ENCODE assay signal across 19 cellular contexts in genomic region chr5:144202725-144203124, GRCh38. TPM values are rescaled to one million over a fixed set of nuclear protein-coding genes. Genes with fewer than 3 reads are reported as not detected.
DNase-seq lines count a peak whose midpoint lies in the region; ATAC-seq and TF ChIP-seq lines count a peak whose summit lies in the region.
"Had no signal": no experiment of that assay in that cellular context is flagged by ENCODE, and none has a peak within 500 bp of the region (broad histone marks: within the 10 kb centered on the region; RNA-seq: fewer than 3 reads in every experiment).

No MANE protein-coding gene starts in this region.

- peak; percentile 28 for DNase-seq in activated CD4-positive, alpha-beta T cell treated with anti-CD3 and anti-CD28 coated beads for 36 hours
- no peak for DNase-seq in activated CD4-positive, alpha-beta T cell treated with anti-CD3 and anti-CD28 coated beads for 1 hour
- DNase-seq in MV-4-11 (lab: John Stamatoyannopoulos, UW) (peak; percentile 9), glomerular visceral epithelial cell (ENCODE audit: extremely low spot score) (no peak), iPS-NIHi11 (ENCODE audit: low spot score) (no peak)
- DNase-seq: BE2C; CD4-positive, CD25-positive, alpha-beta regulatory T cell; EL; GF-D8; H9; HFFc6; MM.1S; NCI-H1694; NCI-H2171 treated with DMSO at 0.1 percent for 48 hours; NCI-H524 treated with DMSO at 0.1 percent for 48 hours; NCI-H82; Right ventricle myocardium superior had no signal

- peaks cover 17% of the 10 kb centered on the region for H3K4me1 Mint-ChIP-seq in activated CD4-positive, alpha-beta T cell treated with anti-CD3 and anti-CD28 coated beads for 36 hours
- peaks cover 40% of the 10 kb centered on the region for H3K4me1 Mint-ChIP-seq in nephron

- no peak overlapping the region for H3K27ac Mint-ChIP-seq in activated CD4-positive, alpha-beta T cell treated with anti-CD3 and anti-CD28 coated beads for 36 hours
- peak overlapping the region in 2 of 3 experiments; percentile 65 to 84 for H3K27ac Mint-ChIP-seq in nephron
- H3K27ac Mint-ChIP-seq: CD4-positive, CD25-positive, alpha-beta regulatory T cell; H9; HFFc6 had no signal

- H3K36me3 Mint-ChIP-seq in activated CD4-positive, alpha-beta T cell treated with anti-CD3 and anti-CD28 coated beads for 36 hours (ENCODE audit: low read depth), result no peaks in the 10 kb centered on the region
- H3K36me3 Mint-ChIP-seq in nephron (ENCODE audit: low read depth), result no peaks in the 10 kb centered on the region
- H3K36me3 Mint-ChIP-seq: CD4-positive, CD25-positive, alpha-beta regulatory T cell had no signal

- no peak for TF ChIP-seq CTCF in nephron (IDR thresholded peaks at IDR 0.05; ENCODE audit: unreplicated experiment in 3 of 3)

- H3K27me3 Mint-ChIP-seq in activated CD4-positive, alpha-beta T cell treated with anti-CD3 and anti-CD28 coated beads for 36 hours, result peaks cover 40% of the 10 kb centered on the region
- H3K27me3 Mint-ChIP-seq in nephron (ENCODE audit: low read depth), result peaks cover 26% of the 10 kb centered on the region

- POLR2A ChIA-PET in activated CD4-positive, alpha-beta T cell treated with anti-CD3 and anti-CD28 coated beads for 36 hours (lab: Charles Lee), result no interaction called here

- ATAC-seq in activated CD4-positive, alpha-beta T cell treated with anti-CD3 and anti-CD28 coated beads for 36 hours, result peak; percentile 44
- no peak for ATAC-seq in esophagus mucosa

- intact Hi-C loops in activated CD4-positive, alpha-beta T cell treated with anti-CD3 and anti-CD28 coated beads for 36 hours (cut with DNase I, micrococcal nuclease), result loop anchor here (2.0 to 10.0 kb wide), 5 partner anchors 192 to 1850 kb away; no protein-coding TSS in a partner anchor

- no peaks in the 10 kb centered on the region for H3K9me3 Mint-ChIP-seq in activated CD4-positive, alpha-beta T cell treated with anti-CD3 and anti-CD28 coated beads for 36 hours (ENCODE audit: low read depth)
- no peaks in the 10 kb centered on the region for H3K9me3 Mint-ChIP-seq in nephron
- H3K9me3 Mint-ChIP-seq: H9, HFFc6 had no signal

- H3K4me3 Mint-ChIP-seq in activated CD4-positive, alpha-beta T cell treated with anti-CD3 and anti-CD28 coated beads for 36 hours, result no peak overlapping the region
- H3K4me3 Mint-ChIP-seq in nephron, result no peak overlapping the region
- H3K4me3 Mint-ChIP-seq: CD4-positive, CD25-positive, alpha-beta regulatory T cell; H9; HFFc6 had no signal

- CTCF ChIA-PET in activated CD4-positive, alpha-beta T cell treated with anti-CD3 and anti-CD28 coated beads for 36 hours (lab: Charles Lee), result interaction anchor here (1.3 to 1.6 kb wide), 2 partner anchors 10 to 1928 kb away, joined by 6 read pairs; no protein-coding TSS in a partner anchor

RNA-seq across cellular contexts. Expression of gene KCTD16, which starts 32.1 kb away (rescaled TPM):
- total RNA-seq in activated CD4-positive, alpha-beta T cell treated with anti-CD3 and anti-CD28 coated beads for 36 hours, result under 1 TPM; 0.14 to 0.25 TPM
- not detected for total RNA-seq in esophagus mucosa
- total RNA-seq: CD4-positive, CD25-positive, alpha-beta regulatory T cell had no signal

RNA-seq across cellular contexts. Expression of gene YIPF5, which starts 32.3 kb away (rescaled TPM):
- 10 to 100 TPM; 39.1 to 44.2 TPM for total RNA-seq in activated CD4-positive, alpha-beta T cell treated with anti-CD3 and anti-CD28 coated beads for 36 hours
- 28.8 TPM for total RNA-seq in esophagus mucosa

Comparison
In these comparisons a context has a peak if more than half of its experiments do, and no peak if none do; other contexts are left out.
1. DNase-seq: peak in activated CD4-positive, alpha-beta T cell treated with anti-CD3 and anti-CD28 coated beads for 36 hours (single experiment) and MV-4-11 (single experiment); none in activated CD4-positive, alpha-beta T cell treated with anti-CD3 and anti-CD28 coated beads for 1 hour (single experiment), glomerular visceral epithelial cell (single experiment) and iPS-NIHi11 (single experiment).